Comparison of ENCODE assay signal across 12 cellular contexts in the genomic region with DNA sequence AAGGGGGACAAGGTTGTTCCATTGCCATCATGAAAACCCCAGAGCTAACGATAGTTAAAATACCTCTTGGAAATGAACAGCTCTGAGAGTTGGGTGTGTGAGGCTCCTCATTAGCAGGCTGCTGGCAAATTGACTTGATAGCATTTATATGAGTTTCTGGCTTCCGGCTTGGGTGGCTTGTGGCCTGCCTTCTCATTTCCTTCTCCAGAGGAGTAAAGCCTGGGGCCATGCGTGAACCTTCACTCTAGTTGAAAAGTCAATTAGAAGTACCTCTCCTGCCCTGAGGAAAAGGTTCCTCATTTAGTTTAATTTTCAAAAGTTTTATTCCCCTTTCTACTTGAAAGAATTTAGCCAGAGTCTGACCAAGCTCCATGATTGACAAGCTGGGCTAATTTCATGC.
DNase-seq lines count a peak whose midpoint lies in the region; ATAC-seq lines count a peak whose summit lies in the region.
"Had no signal": no experiment of that assay in that cellular context is flagged by ENCODE, and none has a peak within 500 bp of the region (broad histone marks: within the 10 kb centered on the region; RNA-seq: fewer than 3 reads in every experiment).

No MANE protein-coding gene starts in this region.

- no peaks in the 10 kb centered on the region for H3K27me3 ChIP-seq in BLaER1

- H3K4me1 Mint-ChIP-seq in activated T-cell treated with anti-CD3 and anti-CD28 coated beads, Interleukin-2, amount 50 U/mL, for 24 hours (ENCODE audit: low read depth), result peaks cover 72% of the 10 kb centered on the region
- peaks cover 67 to 73% of the 10 kb centered on the region in 2 donors for H3K4me1 Mint-ChIP-seq in natural killer cell treated with Interleukin-12 subunit alpha and Interleukin-12 subunit beta and Interleukin-15 and Interleukin-18, amount 100 ng/mL, for 72 hours (ENCODE audit: low read depth in 2 of 2)

- DNase-seq in NOMO-1 (lab: John Stamatoyannopoulos, UW; ENCODE audit: unreplicated experiment in 2 of 2) (peak; percentile 32 to 50), NCI-H1105 treated with DMSO at 0.1 percent for 48 hours (lab: John Stamatoyannopoulos, UW) (no peak), NCI-H345 (lab: John Stamatoyannopoulos, UW) (no peak), iPS-NIHi7 (ENCODE audit: extremely low spot score) (no peak)
- no peak for DNase-seq in activated T-cell treated with anti-CD3 and anti-CD28 coated beads, Interleukin-2, amount 50 U/mL, for 24 hours
- DNase-seq in natural killer cell treated with Interleukin-12 subunit alpha and Interleukin-12 subunit beta and Interleukin-15 and Interleukin-18, amount 100 ng/mL, for 72 hours (ENCODE audit: low spot score), result no peak
- DNase-seq: cerebellar nuclear complex, NCI-H1436 treated with DMSO at 0.1 percent for 48 hours, OCI-M1, WERI-Rb-1 had no signal

- H3K9me3 ChIP-seq in BLaER1, result no peaks in the 10 kb centered on the region

- H3K4me2 ChIP-seq in BLaER1, result peak overlapping the region; percentile 85

- peaks cover 47% of the 10 kb centered on the region for H3K36me3 ChIP-seq in BLaER1

- ATAC-seq in natural killer cell treated with Interleukin-12 subunit alpha and Interleukin-12 subunit beta and Interleukin-15 and Interleukin-18, amount 100 ng/mL, for 72 hours, result peak in 1 of 2 donors; percentile 73
- no peak for ATAC-seq in GM21576 (IDR thresholded peaks at IDR 0.05; ENCODE audit: unreplicated experiment)

- H3K4me3 Mint-ChIP-seq in activated T-cell treated with anti-CD3 and anti-CD28 coated beads, Interleukin-2, amount 50 U/mL, for 24 hours, result no peak overlapping the region
- H3K4me3 Mint-ChIP-seq in natural killer cell treated with Interleukin-12 subunit alpha and Interleukin-12 subunit beta and Interleukin-15 and Interleukin-18, amount 100 ng/mL, for 72 hours, result peak overlapping the region; percentile 5

- H3K27me3 Mint-ChIP-seq in activated T-cell treated with anti-CD3 and anti-CD28 coated beads, Interleukin-2, amount 50 U/mL, for 24 hours, result no peaks in the 10 kb centered on the region
- no peaks in the 10 kb centered on the region for H3K27me3 Mint-ChIP-seq in natural killer cell treated with Interleukin-12 subunit alpha and Interleukin-12 subunit beta and Interleukin-15 and Interleukin-18, amount 100 ng/mL, for 72 hours

- H3K27ac ChIP-seq in BLaER1, result peak overlapping the region; percentile 84
- H3K27ac ChIP-seq: WERI-Rb-1 had no signal

- peaks cover 74% of the 10 kb centered on the region for H3K36me3 Mint-ChIP-seq in activated T-cell treated with anti-CD3 and anti-CD28 coated beads, Interleukin-2, amount 50 U/mL, for 24 hours (ENCODE audit: low read depth)
- peaks cover 25% of the 10 kb centered on the region for H3K36me3 Mint-ChIP-seq in natural killer cell treated with Interleukin-12 subunit alpha and Interleukin-12 subunit beta and Interleukin-15 and Interleukin-18, amount 100 ng/mL, for 72 hours

- H3K27ac Mint-ChIP-seq in activated T-cell treated with anti-CD3 and anti-CD28 coated beads, Interleukin-2, amount 50 U/mL, for 24 hours, result peak overlapping the region; percentile 48
- H3K27ac Mint-ChIP-seq in natural killer cell treated with Interleukin-12 subunit alpha and Interleukin-12 subunit beta and Interleukin-15 and Interleukin-18, amount 100 ng/mL, for 72 hours, result peak overlapping the region in 1 of 2 donors; percentile 28

- H4K20me1 ChIP-seq in BLaER1, result no peaks in the 10 kb centered on the region

- peaks cover 100% of the 10 kb centered on the region for H3K4me1 ChIP-seq in BLaER1

- peak overlapping the region; percentile 20 for H3K4me3 ChIP-seq in BLaER1

- no peaks in the 10 kb centered on the region for H3K9me3 Mint-ChIP-seq in activated T-cell treated with anti-CD3 and anti-CD28 coated beads, Interleukin-2, amount 50 U/mL, for 24 hours
- H3K9me3 Mint-ChIP-seq in natural killer cell treated with Interleukin-12 subunit alpha and Interleukin-12 subunit beta and Interleukin-15 and Interleukin-18, amount 100 ng/mL, for 72 hours, result no peaks in the 10 kb centered on the region

- no peak overlapping the region for H3K9ac ChIP-seq in BLaER1

Comparison
In these comparisons a context has a peak if more than half of its experiments do, and no peak if none do; other contexts are left out.
1. DNase-seq: peak in NOMO-1 (2 of 2); none in activated T-cell treated with anti-CD3 and anti-CD28 coated beads, Interleukin-2, amount 50 U/mL, for 24 hours (single experiment), natural killer cell treated with Interleukin-12 subunit alpha and Interleukin-12 subunit beta and Interleukin-15 and Interleukin-18, amount 100 ng/mL, for 72 hours (single experiment), NCI-H1105 treated with DMSO at 0.1 percent for 48 hours (single experiment), NCI-H345 (single experiment) and iPS-NIHi7 (single experiment).